ENCODE assay signal across 12 cellular contexts in genomic region chr14:75236897-75237296, GRCh38. TPM values are rescaled to one million over a fixed set of nuclear protein-coding genes. Genes with fewer than 3 reads are reported as not detected.
A peak's percentile ranks its signal among the peaks of the same experiment; 100 is the strongest.
DNase-seq lines count a peak whose midpoint lies in the region; ATAC-seq, FAIRE-seq and TF ChIP-seq lines count a peak whose summit lies in the region.
"Had no signal": no experiment of that assay in that cellular context is flagged by ENCODE, and none has a peak within 500 bp of the region (broad histone marks: within the 10 kb centered on the region; RNA-seq: fewer than 3 reads in every experiment).

No MANE protein-coding gene starts in this region.

- H2BK120ac ChIP-seq in IMR-90 (ENCODE audit: low read depth, low read length), result 0 out of 2 replicates have a peak overlapping the region, but pooled peaks have one; percentile 23

- ATAC-seq in IMR-90 (ENCODE audit: low read depth) (no peak), lower lobe of right lung (no peak)

- H3K56ac ChIP-seq in IMR-90 (ENCODE audit: extremely low read depth, insufficient read depth, low read length), result no peak overlapping the region

- dilution Hi-C loops in IMR-90 (cut with HindIII; ENCODE audit: low sequenced_read_pairs, unreplicated experiment), result no loop called here

- peaks cover 7% of the 10 kb centered on the region for H3K4me1 ChIP-seq in IMR-90 (ENCODE audit: control insufficient read depth, insufficient read depth, low read length)
- peaks cover 10% of the 10 kb centered on the region for H3K4me1 ChIP-seq in lower lobe of right lung
- H3K4me1 ChIP-seq in skeletal muscle tissue (ENCODE audit: control insufficient read depth in 3 of 3, insufficient read depth in 3 of 3, low read length in 3 of 3), result peaks cover 40 to 49% (median 42%) of the 10 kb centered on the region in 3 donors

- TF ChIP-seq CTCF in IMR-90 (conservative IDR thresholded peaks at IDR 0.05; ENCODE audit: low read depth, low read length), result no peak
- TF ChIP-seq CTCF in lower lobe of right lung (IDR thresholded peaks at IDR 0.05), result no peak
- no peak for TF ChIP-seq CTCF in D721Med (IDR thresholded peaks at IDR 0.05; ENCODE audit: insufficient read depth, missing control alignments)

- H2AK9ac ChIP-seq in IMR-90 (replicated peaks; ENCODE audit: low read depth, low read length, poor library complexity), result no peak overlapping the region

- intact Hi-C loops in IMR-90 (cut with micrococcal nuclease), result no loop called here
- intact Hi-C loops in lower lobe of right lung (cut with DNase I), result no loop called here

- peak overlapping the region; percentile 17 for H4K91ac ChIP-seq in IMR-90 (ENCODE audit: insufficient read depth, low read depth, low read length)

- H2BK5ac ChIP-seq in IMR-90 (ENCODE audit: low read depth, low read length, poor library complexity, severe bottlenecking), result no peak overlapping the region

- H3K27me3 ChIP-seq in IMR-90 (ENCODE audit: control insufficient read depth, insufficient read depth, low read length), result no peaks in the 10 kb centered on the region
- no peaks in the 10 kb centered on the region for H3K27me3 ChIP-seq in lower lobe of right lung (ENCODE audit: low read depth)
- no peaks in the 10 kb centered on the region for H3K27me3 ChIP-seq in skeletal muscle tissue (ENCODE audit: control insufficient read depth in 3 of 3, insufficient read depth in 3 of 3, low read length in 3 of 3)

- DNase-seq in IMR-90 (no peak), lower lobe of right lung (no peak), T-helper 1 cell (no peak), D721Med (ENCODE audit: insufficient read length, low spot score) (no peak), NCI-H524 (lab: John Stamatoyannopoulos, UW) (no peak), G401 (ENCODE audit: low spot score) (no peak)
- DNase-seq: NCI-H1105 treated with DMSO at 0.1 percent for 48 hours; stimulated activated CD4-positive, alpha-beta T cell treated with anti-CD3 and anti-CD28 coated beads, Interleukin-4, amount 100 ng/mL, for 24 hours had no signal

- peak overlapping the region in 1 of 2 experiments; percentile 31; a peak in 1 of 4 replicates for H4K8ac ChIP-seq in IMR-90 (ENCODE audit: low read depth in 2 of 2, low read length in 2 of 2)

- H3K36me3 ChIP-seq in IMR-90 (ENCODE audit: control insufficient read depth, insufficient read depth, low read length) (no peaks in the 10 kb centered on the region), lower lobe of right lung (no peaks in the 10 kb centered on the region), skeletal muscle tissue (ENCODE audit: control insufficient read depth in 3 of 3, insufficient read depth in 3 of 3, low read length in 3 of 3) (no peaks in the 10 kb centered on the region)

- no peaks in the 10 kb centered on the region for H3K79me1 ChIP-seq in IMR-90 (ENCODE audit: low read depth in 1 of 2, low read length in 2 of 2)

- H2AFZ ChIP-seq in IMR-90 (replicated peaks; ENCODE audit: low read length, poor library complexity), result peak overlapping the region; percentile 82

- H2BK20ac ChIP-seq in IMR-90 (ENCODE audit: low read depth, low read length), result no peak overlapping the region

- no peak overlapping the region for H3K4me2 ChIP-seq in IMR-90 (ENCODE audit: low read depth, low read length)

- peak overlapping the region; percentile 36 for H3K4ac ChIP-seq in IMR-90 (ENCODE audit: low read depth, low read length)

- no peak overlapping the region for H3K4me3 ChIP-seq in IMR-90 (ENCODE audit: insufficient read depth, low read depth, low read length)
- no peak overlapping the region for H3K4me3 ChIP-seq in lower lobe of right lung
- H3K4me3 ChIP-seq in skeletal muscle tissue (ENCODE audit: low read length in 3 of 3), result peak overlapping the region in 2 of 3 donors; percentile 34 to 47

- in situ Hi-C loops in IMR-90 (cut with MboI; ENCODE audit: low sequenced_read_pairs) (no loop called here), G401 (cut with HindIII; ENCODE audit: low sequenced_read_pairs) (no loop called here)

- no CpG with 5 or more reads among the region's 8 CpGs for WGBS in IMR-90 (ENCODE audit: extremely low coverage in 2 of 2, insufficient read length in 1 of 2), 2 experiments

- H2BK15ac ChIP-seq in IMR-90 (ENCODE audit: low read depth, low read length), result no peak overlapping the region

- H3K9me3 ChIP-seq in IMR-90 (ENCODE audit: control insufficient read depth, insufficient read depth, low read length) (no peaks in the 10 kb centered on the region), lower lobe of right lung (no peaks in the 10 kb centered on the region), skeletal muscle tissue (ENCODE audit: control insufficient read depth in 3 of 3, low read length in 3 of 3) (no peaks in the 10 kb centered on the region)

- H3K9ac ChIP-seq in IMR-90 (ENCODE audit: low read depth, low read length) (no peak overlapping the region), skeletal muscle tissue (ENCODE audit: low read depth in 1 of 3, low read length in 3 of 3) (peak overlapping the region; percentile 76 to 82 (median 77))

- no peak for TF ChIP-seq RAD21 in IMR-90 (IDR thresholded peaks at IDR 0.05; ENCODE audit: low read length)

- CTCF ChIA-PET in IMR-90 (lab: Yijun Ruan, JAX), result no interaction called here

- POLR2A ChIA-PET in IMR-90 (lab: Charles Lee; ENCODE audit: unreplicated experiment), result no interaction called here

- no peak overlapping the region for H3K14ac ChIP-seq in IMR-90 (replicated peaks; ENCODE audit: low read depth, low read length)

- H3K27ac ChIP-seq in IMR-90 (ENCODE audit: insufficient read depth, low read length), result no peak overlapping the region
- H3K27ac ChIP-seq in cingulate gyrus (ENCODE audit: low read depth, low read length), result peak overlapping the region; percentile 95
- H3K27ac ChIP-seq in lower lobe of right lung, result peak overlapping the region; percentile 69
- peak overlapping the region; percentile 98 for H3K27ac ChIP-seq in skeletal muscle tissue (ENCODE audit: low read depth, low read length)
- H3K27ac ChIP-seq: C4-2B had no signal

- H4K5ac ChIP-seq in IMR-90 (ENCODE audit: low read depth, low read length), result no peak overlapping the region

- BruUV-seq in IMR-90 (replicated peaks; lab: Mats Ljungman, UMichigan), result no TSS peak

- no peak overlapping the region; the same call in 1 of the 2 replicates for H3K23ac ChIP-seq in IMR-90 (ENCODE audit: low read depth, low read length)

- no peaks in the 10 kb centered on the region for H4K20me1 ChIP-seq in IMR-90 (ENCODE audit: insufficient read depth, low read length)

- FAIRE-seq in D721Med (lab: Jason Lieb, UNC), result no peak
- FAIRE-seq: endometrium had no signal

- no peak overlapping the region for H3K18ac ChIP-seq in IMR-90 (ENCODE audit: low read depth, low read length)

- no peak for TF ChIP-seq POLR2A in IMR-90 (IDR thresholded peaks at IDR 0.05; ENCODE audit: low read depth, low read length)

- H3K9me1 ChIP-seq in IMR-90 (ENCODE audit: insufficient read depth, low read length), result peaks cover 7% of the 10 kb centered on the region

- no peak overlapping the region for H2AK5ac ChIP-seq in IMR-90 (ENCODE audit: low read depth, low read length)

TF ChIP-seq in IMR-90, 13 proteins besides CTCF, POLR2A, EP300 and RAD21:
- TF ChIP-seq CEBPB (IDR thresholded peaks at IDR 0.05; ENCODE audit: low read depth, low read length), result no peak
- no peak for TF ChIP-seq MXI1 (IDR thresholded peaks at IDR 0.05; ENCODE audit: borderline replicate concordance, low read depth, low read length)
- TF ChIP-seq MAFK (IDR thresholded peaks at IDR 0.05; ENCODE audit: low read depth, low read length), result no peak
- no peak for TF ChIP-seq SMC3 (IDR thresholded peaks at IDR 0.05; ENCODE audit: low read depth, low read length)
- no peak for TF ChIP-seq MAZ (IDR thresholded peaks at IDR 0.05; ENCODE audit: borderline replicate concordance, low read depth, low read length)
- no peak for TF ChIP-seq ELK1 (IDR thresholded peaks at IDR 0.05; ENCODE audit: borderline replicate concordance, low read depth, low read length)
- no peak for TF ChIP-seq BHLHE40 (IDR thresholded peaks at IDR 0.05; ENCODE audit: low read depth, low read length)
- TF ChIP-seq FOS (IDR thresholded peaks at IDR 0.05; ENCODE audit: low read depth, low read length), result no peak

RNA-seq across cellular contexts. Expression of gene FOS, which starts 41.7 kb away (rescaled TPM):
- total RNA-seq in IMR-90 (2012; rRNA removed), result 53.6 and 86.7 TPM in 2 replicates
- 171 and 406 TPM in 2 replicates for polyA plus RNA-seq in IMR-90 (2012; rRNA removed)
- 405 and 665 TPM in 2 replicates for polyA plus RNA-seq in IMR-90 (2012; cell fraction: cytosol; rRNA removed)
- 1,840 and 2,271 TPM in 2 replicates for polyA plus RNA-seq in IMR-90 (2012; cell fraction: nucleus; rRNA removed; ENCODE audit: low replicate concordance)
- total RNA-seq in lower lobe of right lung, result 302 TPM
- 134 TPM for total RNA-seq in skeletal muscle tissue
- 29.8 and 41.0 TPM in 2 replicates for total RNA-seq in G401 (2014; rRNA removed; shearing (Covaris generic))

Comparison
In these comparisons a context has a peak if more than half of its experiments do, and no peak if none do; other contexts are left out.
1. H3K4me3 ChIP-seq: peak in skeletal muscle tissue (2 of 3); none in IMR-90 (single experiment) and lower lobe of right lung (single experiment).